In the genomic region with DNA sequence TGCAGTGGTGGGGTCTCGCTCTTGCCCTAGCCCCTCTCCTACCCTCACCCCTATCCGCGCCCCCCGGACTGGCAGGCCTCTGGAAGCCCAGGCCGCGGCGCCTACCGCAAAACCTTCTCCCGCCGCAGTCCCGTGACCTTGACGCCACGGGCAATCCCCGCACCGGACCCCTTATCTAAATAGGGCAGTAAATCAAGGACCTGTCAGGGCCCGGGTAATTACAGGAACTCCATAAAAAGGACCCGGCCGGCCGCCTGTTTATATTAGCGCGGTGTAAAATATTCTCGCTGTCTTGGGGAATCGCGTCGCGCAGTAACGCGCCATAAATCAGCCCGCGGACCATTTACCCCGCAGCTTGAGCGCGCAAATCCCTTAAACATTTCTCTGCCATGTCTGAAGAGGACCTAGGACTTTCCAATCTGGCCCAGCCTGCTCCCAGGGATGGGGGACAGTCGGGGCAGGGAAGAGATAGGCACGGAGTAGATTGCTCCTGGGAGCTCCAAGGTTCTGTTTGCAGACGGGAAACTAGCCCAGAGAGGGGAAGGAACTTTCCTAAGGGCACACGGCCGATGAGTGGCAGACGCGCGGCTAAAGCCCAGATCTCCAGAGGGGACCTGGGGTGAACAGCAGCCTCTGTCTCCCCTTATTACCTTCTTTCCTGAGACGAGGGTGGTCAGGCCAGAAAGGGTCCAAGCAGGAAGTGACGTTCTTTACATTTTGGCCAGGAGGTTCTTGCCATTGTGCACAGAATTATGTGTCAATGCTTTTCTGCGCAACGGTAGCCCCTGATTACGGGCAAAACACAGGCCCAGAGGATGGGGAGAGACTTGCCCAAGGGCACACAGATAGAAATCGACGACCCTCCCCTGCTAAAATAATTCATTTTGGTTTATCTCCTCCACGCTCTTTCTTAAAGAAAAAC, we compare ENCODE assay signal across 1 cellular context.
TF ChIP-seq lines count a peak whose summit lies in the region.

No MANE protein-coding gene starts in this region.

TF ChIP-seq in K562, 482 proteins besides CTCF, POLR2A, EP300 and RAD21 (continued from another document):
- TF ChIP-seq, protein P1, sequence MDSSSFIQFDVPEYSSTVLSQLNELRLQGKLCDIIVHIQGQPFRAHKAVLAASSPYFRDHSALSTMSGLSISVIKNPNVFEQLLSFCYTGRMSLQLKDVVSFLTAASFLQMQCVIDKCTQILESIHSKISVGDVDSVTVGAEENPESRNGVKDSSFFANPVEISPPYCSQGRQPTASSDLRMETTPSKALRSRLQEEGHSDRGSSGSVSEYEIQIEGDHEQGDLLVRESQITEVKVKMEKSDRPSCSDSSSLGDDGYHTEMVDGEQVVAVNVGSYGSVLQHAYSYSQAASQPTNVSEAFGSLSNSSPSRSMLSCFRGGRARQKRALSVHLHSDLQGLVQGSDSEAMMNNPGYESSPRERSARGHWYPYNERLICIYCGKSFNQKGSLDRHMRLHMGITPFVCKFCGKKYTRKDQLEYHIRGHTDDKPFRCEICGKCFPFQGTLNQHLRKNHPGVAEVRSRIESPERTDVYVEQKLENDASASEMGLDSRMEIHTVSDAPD (CRISPR knock-in tag; IDR thresholded peaks at IDR 0.05) = no peak
- TF ChIP-seq XRCC4 (IDR thresholded peaks at IDR 0.05; ENCODE audit: extremely low read depth, insufficient read depth, insufficient read length) (no peak), ZNF76 (CRISPR knock-in tag; IDR thresholded peaks at IDR 0.05; ENCODE audit: borderline replicate concordance) (no peak), ZSCAN29 (IDR thresholded peaks at IDR 0.05) (no peak), RBM17 (IDR thresholded peaks at IDR 0.05; ENCODE audit: borderline replicate concordance, low read depth, low read length) (no peak), SNIP1 (IDR thresholded peaks at IDR 0.05; ENCODE audit: low read depth) (no peak), RHOXF2B (CRISPR knock-in tag; conservative IDR thresholded peaks at IDR 0.05) (no peak), PHF8 (IDR thresholded peaks at IDR 0.05; ENCODE audit: borderline replicate concordance, low read length) (no peak), KLF13 (tag; IDR thresholded peaks at IDR 0.05; ENCODE audit: borderline replicate concordance, low read depth) (no peak), DPF2 (IDR thresholded peaks at IDR 0.05) (no peak)
- TF ChIP-seq, protein P2, sequence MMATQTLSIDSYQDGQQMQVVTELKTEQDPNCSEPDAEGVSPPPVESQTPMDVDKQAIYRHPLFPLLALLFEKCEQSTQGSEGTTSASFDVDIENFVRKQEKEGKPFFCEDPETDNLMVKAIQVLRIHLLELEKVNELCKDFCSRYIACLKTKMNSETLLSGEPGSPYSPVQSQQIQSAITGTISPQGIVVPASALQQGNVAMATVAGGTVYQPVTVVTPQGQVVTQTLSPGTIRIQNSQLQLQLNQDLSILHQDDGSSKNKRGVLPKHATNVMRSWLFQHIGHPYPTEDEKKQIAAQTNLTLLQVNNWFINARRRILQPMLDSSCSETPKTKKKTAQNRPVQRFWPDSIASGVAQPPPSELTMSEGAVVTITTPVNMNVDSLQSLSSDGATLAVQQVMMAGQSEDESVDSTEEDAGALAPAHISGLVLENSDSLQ (IDR thresholded peaks at IDR 0.05) = peak; percentile 91
- TF ChIP-seq, protein P3, sequence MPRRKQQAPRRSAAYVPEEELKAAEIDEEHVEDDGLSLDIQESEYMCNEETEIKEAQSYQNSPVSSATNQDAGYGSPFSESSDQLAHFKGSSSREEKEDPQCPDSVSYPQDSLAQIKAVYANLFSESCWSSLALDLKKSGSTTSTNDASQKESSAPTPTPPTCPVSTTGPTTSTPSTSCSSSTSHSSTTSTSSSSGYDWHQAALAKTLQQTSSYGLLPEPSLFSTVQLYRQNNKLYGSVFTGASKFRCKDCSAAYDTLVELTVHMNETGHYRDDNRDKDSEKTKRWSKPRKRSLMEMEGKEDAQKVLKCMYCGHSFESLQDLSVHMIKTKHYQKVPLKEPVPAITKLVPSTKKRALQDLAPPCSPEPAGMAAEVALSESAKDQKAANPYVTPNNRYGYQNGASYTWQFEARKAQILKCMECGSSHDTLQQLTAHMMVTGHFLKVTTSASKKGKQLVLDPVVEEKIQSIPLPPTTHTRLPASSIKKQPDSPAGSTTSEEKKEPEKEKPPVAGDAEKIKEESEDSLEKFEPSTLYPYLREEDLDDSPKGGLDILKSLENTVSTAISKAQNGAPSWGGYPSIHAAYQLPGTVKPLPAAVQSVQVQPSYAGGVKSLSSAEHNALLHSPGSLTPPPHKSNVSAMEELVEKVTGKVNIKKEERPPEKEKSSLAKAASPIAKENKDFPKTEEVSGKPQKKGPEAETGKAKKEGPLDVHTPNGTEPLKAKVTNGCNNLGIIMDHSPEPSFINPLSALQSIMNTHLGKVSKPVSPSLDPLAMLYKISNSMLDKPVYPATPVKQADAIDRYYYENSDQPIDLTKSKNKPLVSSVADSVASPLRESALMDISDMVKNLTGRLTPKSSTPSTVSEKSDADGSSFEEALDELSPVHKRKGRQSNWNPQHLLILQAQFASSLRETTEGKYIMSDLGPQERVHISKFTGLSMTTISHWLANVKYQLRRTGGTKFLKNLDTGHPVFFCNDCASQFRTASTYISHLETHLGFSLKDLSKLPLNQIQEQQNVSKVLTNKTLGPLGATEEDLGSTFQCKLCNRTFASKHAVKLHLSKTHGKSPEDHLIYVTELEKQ (CRISPR knock-in tag; IDR thresholded peaks at IDR 0.05) = no peak
